ENCODE assay signal across 8 cellular contexts in the genomic region with DNA sequence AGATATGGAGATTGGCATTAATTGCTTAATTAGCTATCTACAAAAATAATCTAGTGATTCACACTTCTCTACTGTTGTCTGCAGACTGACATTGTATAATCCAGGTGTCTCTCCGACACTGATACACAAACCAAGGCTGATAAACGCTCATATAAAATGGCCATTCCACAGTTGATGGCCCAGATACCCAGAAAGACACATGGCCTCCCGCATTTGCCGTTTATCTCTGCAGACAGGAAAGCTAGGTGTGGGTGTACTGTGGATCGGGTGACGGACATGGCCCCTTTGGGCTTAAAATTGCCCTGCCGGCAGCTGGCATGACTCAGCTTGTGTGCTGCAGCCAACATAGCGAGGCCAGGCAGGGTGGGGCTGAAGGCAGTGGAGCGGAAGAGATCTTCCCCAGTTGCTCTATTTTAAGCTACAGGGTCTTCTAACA. TPM values are rescaled to one million over a fixed set of nuclear protein-coding genes. Genes with fewer than 3 reads are reported as not detected.
DNase-seq lines count a peak whose midpoint lies in the region; ATAC-seq and TF ChIP-seq lines count a peak whose summit lies in the region.

No MANE protein-coding gene starts in this region.

- peaks cover 22% of the 10 kb centered on the region for H3K4me1 ChIP-seq in DOHH2 (ENCODE audit: control insufficient read depth, low read length)
- peaks cover 47% of the 10 kb centered on the region for H3K4me1 ChIP-seq in mammary epithelial cell (ENCODE audit: insufficient read depth, low read length)
- H3K4me1 ChIP-seq in naive thymus-derived CD4-positive, alpha-beta T cell (ENCODE audit: control insufficient read depth in 2 of 2, insufficient read depth in 2 of 2, low read length in 2 of 2) = no peaks in the 10 kb centered on the region

- H3K9me3 ChIP-seq in DOHH2 (ENCODE audit: control insufficient read depth, insufficient read depth, low read length) (no peaks in the 10 kb centered on the region), mammary epithelial cell (replicated peaks; ENCODE audit: insufficient read depth, low read length) (no peaks in the 10 kb centered on the region)
- H3K9me3 ChIP-seq in naive thymus-derived CD4-positive, alpha-beta T cell (ENCODE audit: control insufficient read depth in 2 of 3, low read length in 3 of 3) = no peaks in the 10 kb centered on the region

- intact Hi-C loops in mammary epithelial cell (cut with micrococcal nuclease) = no loop called here
- intact Hi-C loops in naive thymus-derived CD4-positive, alpha-beta T cell (cut with micrococcal nuclease) = no loop called here

- dilution Hi-C loops in mammary epithelial cell (cut with HindIII; ENCODE audit: low sequenced_read_pairs) = loop anchor here (25.0 kb wide), 1 partner anchor 144 kb away; no protein-coding TSS in a partner anchor

- H3K27ac ChIP-seq in DOHH2 (ENCODE audit: low read depth, low read length) (no peak overlapping the region), mammary epithelial cell (ENCODE audit: insufficient read depth, low read depth, low read length) (peak overlapping the region; percentile 35)
- H3K27ac ChIP-seq in naive thymus-derived CD4-positive, alpha-beta T cell (ENCODE audit: low read depth, low read length) = no peak overlapping the region

- peaks cover 0 to 3% (median 0%) of the 10 kb centered on the region in 11 donors for H3K9me3 Mint-ChIP-seq in naive thymus-derived CD4-positive, alpha-beta T cell

- no peaks in the 10 kb centered on the region for H3F3A ChIP-seq in DOHH2 (ENCODE audit: control insufficient read depth, insufficient read depth)

- H3K79me2 ChIP-seq in DOHH2 (ENCODE audit: control insufficient read depth, low read length) (no peaks in the 10 kb centered on the region), mammary epithelial cell (ENCODE audit: insufficient read depth, low read length) (no peaks in the 10 kb centered on the region)

- H4K20me1 ChIP-seq in DOHH2 (ENCODE audit: control insufficient read depth, insufficient read depth, low read depth, low read length) = no peaks in the 10 kb centered on the region
- no peaks in the 10 kb centered on the region for H4K20me1 ChIP-seq in mammary epithelial cell (ENCODE audit: insufficient read depth, low read length)

- CTCF ChIA-PET in mammary epithelial cell (lab: Charles Lee; ENCODE audit: low non-redundant PET) = no interaction called here
- CTCF ChIA-PET in naive thymus-derived CD4-positive, alpha-beta T cell (lab: Charles Lee) = no interaction called here

- H3K9me2 ChIP-seq in DOHH2 (replicated peaks; ENCODE audit: control insufficient read depth, low read length) = no peaks in the 10 kb centered on the region

- POLR2A ChIA-PET in naive thymus-derived CD4-positive, alpha-beta T cell (lab: Charles Lee) = no interaction called here

- H3K9ac ChIP-seq in mammary epithelial cell (ENCODE audit: insufficient read depth, low read length) = no peak overlapping the region

- in situ Hi-C loops in mammary epithelial cell (cut with MboI; ENCODE audit: low sequenced_read_pairs in 2 of 2) = loop anchor here in 1 of 2 donors (10.0 kb wide), 1 partner anchor 56 kb away; no protein-coding TSS in a partner anchor

- H3K4me2 ChIP-seq in DOHH2 (ENCODE audit: low read length) = peak overlapping the region; percentile 64
- peak overlapping the region; percentile 48 for H3K4me2 ChIP-seq in mammary epithelial cell (ENCODE audit: insufficient read depth, low read depth, low read length)

- BruUV-seq in mammary epithelial cell (replicated peaks; lab: Mats Ljungman, UMichigan) = no TSS peak

- H3K4me1 Mint-ChIP-seq in naive thymus-derived CD4-positive, alpha-beta T cell = peaks cover 4 to 35% (median 16%) of the 10 kb centered on the region in 7 donors

- H3K36me3 ChIP-seq in DOHH2 (ENCODE audit: control insufficient read depth, low read length) = no peaks in the 10 kb centered on the region
- no peaks in the 10 kb centered on the region for H3K36me3 ChIP-seq in mammary epithelial cell (ENCODE audit: insufficient read depth, low read length)
- no peaks in the 10 kb centered on the region for H3K36me3 ChIP-seq in naive thymus-derived CD4-positive, alpha-beta T cell (ENCODE audit: control insufficient read depth in 2 of 3, insufficient read depth in 3 of 3, low read length in 3 of 3)

- H3K27me3 ChIP-seq in DOHH2 (ENCODE audit: control insufficient read depth, low read length) (no peaks in the 10 kb centered on the region), mammary epithelial cell (ENCODE audit: insufficient read depth, low read length) (no peaks in the 10 kb centered on the region)
- no peaks in the 10 kb centered on the region for H3K27me3 ChIP-seq in naive thymus-derived CD4-positive, alpha-beta T cell (ENCODE audit: control insufficient read depth in 2 of 2, insufficient read depth in 2 of 2, low read length in 2 of 2)

- peak overlapping the region in 2 of 10 donors; percentile 26 to 29 for H3K4me3 Mint-ChIP-seq in naive thymus-derived CD4-positive, alpha-beta T cell

- peak overlapping the region in 1 of 9 donors; percentile 39 for H3K27ac Mint-ChIP-seq in naive thymus-derived CD4-positive, alpha-beta T cell

- DNase-seq in NCI-H526 treated with DMSO at 0.1 percent for 48 hours (lab: John Stamatoyannopoulos, UW) = peak; percentile 79
- DNase-seq in mammary epithelial cell = peak; percentile 74
- DNase-seq in naive thymus-derived CD4-positive, alpha-beta T cell = peak in 1 of 9 donors; percentile 7
- no peak for DNase-seq in KG1 (lab: John Stamatoyannopoulos, UW)
- no peak for DNase-seq in stimulated activated CD4-positive, alpha-beta T cell treated with anti-CD3 and anti-CD28 coated beads, Interleukin-4, amount 100 ng/mL, for 24 hours

- TF ChIP-seq CTCF in DOHH2 (IDR thresholded peaks at IDR 0.05; ENCODE audit: low read depth, low read length, poor library complexity, severe bottlenecking) (no peak), mammary epithelial cell (conservative IDR thresholded peaks at IDR 0.05 in 1 of 2, IDR thresholded peaks at IDR 0.05 in 1 of 2; ENCODE audit: extremely low read depth in 1 of 2, insufficient read depth in 1 of 2, low read depth in 1 of 2, low read length in 2 of 2) (no peak)

- H2AFZ ChIP-seq in mammary epithelial cell (ENCODE audit: low read depth, low read length) = peak overlapping the region; percentile 70

- ATAC-seq in GM19452 (IDR thresholded peaks at IDR 0.05; ENCODE audit: unreplicated experiment) = peak; percentile 34
- peak; percentile 56 for ATAC-seq in HG03439 (IDR thresholded peaks at IDR 0.05; ENCODE audit: unreplicated experiment)
- ATAC-seq in naive thymus-derived CD4-positive, alpha-beta T cell = peak; percentile 78

- H3K27me3 Mint-ChIP-seq in naive thymus-derived CD4-positive, alpha-beta T cell = peaks cover 0 to 5% (median 4%) of the 10 kb centered on the region in 5 donors

- WGBS in mammary epithelial cell (ENCODE audit: low coverage, missing lambda C conversion rate) = 18% methylated on average over 7 of the region's 9 CpGs

- peak overlapping the region; percentile 48 for H3K4me3 ChIP-seq in DOHH2 (ENCODE audit: low read length)
- H3K4me3 ChIP-seq in mammary epithelial cell (replicated peaks in 1 of 3; ENCODE audit: insufficient read depth in 1 of 3, low read depth in 2 of 3, low read length in 3 of 3) = no peak overlapping the region
- H3K4me3 ChIP-seq in naive thymus-derived CD4-positive, alpha-beta T cell (ENCODE audit: low read length) = no peak overlapping the region

- peaks cover 0 to 4% (median 0%) of the 10 kb centered on the region in 5 donors for H3K36me3 Mint-ChIP-seq in naive thymus-derived CD4-positive, alpha-beta T cell

RNA-seq across cellular contexts. Expression of a gene that starts 18.5 kb away (rescaled TPM):
- 10 to 100 TPM; 17.8 to 34.3 TPM for total RNA-seq in mammary epithelial cell
- 14.4 TPM for polyA plus RNA-seq in mammary epithelial cell
- polyA minus RNA-seq in mammary epithelial cell = 4.2 TPM
- total RNA-seq in naive thymus-derived CD4-positive, alpha-beta T cell = 10 to 100 TPM in 3 of 5 experiments, 1 to 10 TPM in 2; 5.8 to 95.1 (median 22.8) TPM
- 1 to 10 TPM; 1.5 to 3.6 TPM for polyA plus RNA-seq in naive thymus-derived CD4-positive, alpha-beta T cell

Comparison
In these comparisons a context has a peak if more than half of its experiments do, and no peak if none do; other contexts are left out.
1. DNase-seq: peak in NCI-H526 treated with DMSO at 0.1 percent for 48 hours (single experiment) and mammary epithelial cell (single experiment); none in KG1 (single experiment) and stimulated activated CD4-positive, alpha-beta T cell treated with anti-CD3 and anti-CD28 coated beads, Interleukin-4, amount 100 ng/mL, for 24 hours (single experiment).
2. Peak in every context shown above with its lines, with median percentiles within 50 percentile points of each other: ATAC-seq.